In genomic region chr14:35532783-35533356, GRCh38 we compare ENCODE assay signal across 9 cellular contexts. TPM values are rescaled to one million over a fixed set of nuclear protein-coding genes. Genes with fewer than 3 reads are reported as not detected.
DNase-seq lines count a peak whose midpoint lies in the region; ATAC-seq and TF ChIP-seq lines count a peak whose summit lies in the region.
"Had no signal": no experiment of that assay in that cellular context is flagged by ENCODE, and none has a peak within 500 bp of the region (broad histone marks: within the 10 kb centered on the region; RNA-seq: fewer than 3 reads in every experiment).

No MANE protein-coding gene starts in this region.

- no peaks in the 10 kb centered on the region for H3K36me3 ChIP-seq in Peyer's patch

- H3K27ac Mint-ChIP-seq in activated CD4-positive, alpha-beta T cell treated with anti-CD3 and anti-CD28 coated beads for 36 hours = no peak overlapping the region
- no peak overlapping the region for H3K27ac Mint-ChIP-seq in stimulated activated effector memory CD8-positive, alpha-beta T cell treated with anti-CD3 and anti-CD28 coated beads, Interleukin-12 subunit alpha, Interleukin-12 subunit beta, amount 100 ng/mL, for 72 hours

- no peak for TF ChIP-seq CTCF in Peyer's patch (IDR thresholded peaks at IDR 0.05)
- TF ChIP-seq CTCF in fibroblast of mammary gland (conservative IDR thresholded peaks at IDR 0.05; ENCODE audit: control insufficient read depth, insufficient read depth, low read depth, low read length) = no peak

- H3K27ac ChIP-seq in Peyer's patch = no peak overlapping the region

- no peaks in the 10 kb centered on the region for H3K9me3 Mint-ChIP-seq in activated CD4-positive, alpha-beta T cell treated with anti-CD3 and anti-CD28 coated beads for 36 hours (ENCODE audit: low read depth)
- H3K9me3 Mint-ChIP-seq in stimulated activated effector memory CD8-positive, alpha-beta T cell treated with anti-CD3 and anti-CD28 coated beads, Interleukin-12 subunit alpha, Interleukin-12 subunit beta, amount 100 ng/mL, for 72 hours = no peaks in the 10 kb centered on the region

- H3K4me3 Mint-ChIP-seq in activated CD4-positive, alpha-beta T cell treated with anti-CD3 and anti-CD28 coated beads for 36 hours = peak overlapping the region; percentile 69
- peak overlapping the region; percentile 65 for H3K4me3 Mint-ChIP-seq in stimulated activated effector memory CD8-positive, alpha-beta T cell treated with anti-CD3 and anti-CD28 coated beads, Interleukin-12 subunit alpha, Interleukin-12 subunit beta, amount 100 ng/mL, for 72 hours

- DNase-seq in activated CD4-positive, alpha-beta T cell treated with anti-CD3 and anti-CD28 coated beads for 36 hours = no peak
- no peak for DNase-seq in activated CD4-positive, alpha-beta T cell treated with anti-CD3 and anti-CD28 coated beads for 1 hour
- DNase-seq in Peyer's patch (no peak), fibroblast of mammary gland (ENCODE audit: low read depth) (no peak), NCI-H82 treated with DMSO at 0.1 percent for 48 hours (lab: John Stamatoyannopoulos, UW; ENCODE audit: unreplicated experiment) (no peak), MV-4-11 (lab: John Stamatoyannopoulos, UW) (no peak), NCI-H748 (lab: John Stamatoyannopoulos, UW; ENCODE audit: unreplicated experiment) (no peak)
- no peak for DNase-seq in stimulated activated effector memory CD8-positive, alpha-beta T cell treated with anti-CD3 and anti-CD28 coated beads, Interleukin-12 subunit alpha, Interleukin-12 subunit beta, amount 100 ng/mL, for 72 hours (ENCODE audit: low spot score in 2 of 2)

- H3K4me1 ChIP-seq in Peyer's patch = peaks cover 0 to 30% (median 22%) of the 10 kb centered on the region in 4 donors

- POLR2A ChIA-PET in activated CD4-positive, alpha-beta T cell treated with anti-CD3 and anti-CD28 coated beads for 36 hours (lab: Charles Lee) = no interaction called here

- CTCF ChIA-PET in activated CD4-positive, alpha-beta T cell treated with anti-CD3 and anti-CD28 coated beads for 36 hours (lab: Charles Lee) = no interaction called here

- peak; percentile 12 for ATAC-seq in activated CD4-positive, alpha-beta T cell treated with anti-CD3 and anti-CD28 coated beads for 36 hours
- ATAC-seq in stimulated activated effector memory CD8-positive, alpha-beta T cell treated with anti-CD3 and anti-CD28 coated beads, Interleukin-12 subunit alpha, Interleukin-12 subunit beta, amount 100 ng/mL, for 72 hours = peak; percentile 4

- no peaks in the 10 kb centered on the region for H3K9me3 ChIP-seq in Peyer's patch

- peaks cover 0 to 26% of the 10 kb centered on the region in 2 donors for H3K27me3 ChIP-seq in Peyer's patch

- no peak for TF ChIP-seq POLR2A in Peyer's patch (IDR thresholded peaks at IDR 0.05)

- H3K27me3 Mint-ChIP-seq in activated CD4-positive, alpha-beta T cell treated with anti-CD3 and anti-CD28 coated beads for 36 hours = peaks cover 48% of the 10 kb centered on the region

- peaks cover under 1% of the 10 kb centered on the region for H3K36me3 Mint-ChIP-seq in activated CD4-positive, alpha-beta T cell treated with anti-CD3 and anti-CD28 coated beads for 36 hours (ENCODE audit: low read depth)
- H3K36me3 Mint-ChIP-seq in stimulated activated effector memory CD8-positive, alpha-beta T cell treated with anti-CD3 and anti-CD28 coated beads, Interleukin-12 subunit alpha, Interleukin-12 subunit beta, amount 100 ng/mL, for 72 hours = peaks cover 5% of the 10 kb centered on the region

- peaks cover 15% of the 10 kb centered on the region for H3K4me1 Mint-ChIP-seq in activated CD4-positive, alpha-beta T cell treated with anti-CD3 and anti-CD28 coated beads for 36 hours
- H3K4me1 Mint-ChIP-seq in stimulated activated effector memory CD8-positive, alpha-beta T cell treated with anti-CD3 and anti-CD28 coated beads, Interleukin-12 subunit alpha, Interleukin-12 subunit beta, amount 100 ng/mL, for 72 hours = peaks cover 10% of the 10 kb centered on the region

- intact Hi-C loops in activated CD4-positive, alpha-beta T cell treated with anti-CD3 and anti-CD28 coated beads for 36 hours (cut with DNase I, micrococcal nuclease) = loop anchor here in 1 of 2 experiments (5.0 kb wide), 3 partner anchors 96 to 294 kb away; partner anchors contain the start of gene BRMS1L

- H3K4me3 ChIP-seq in Peyer's patch (peak overlapping the region; percentile 32 to 64 (median 56)), fibroblast of mammary gland (ENCODE audit: control insufficient read depth, low read depth, low read length) (peak overlapping the region; percentile 50)

RNA-seq across cellular contexts. Expression of gene INSM2, which starts 1.1 kb away (rescaled TPM):
- total RNA-seq in activated CD4-positive, alpha-beta T cell treated with anti-CD3 and anti-CD28 coated beads for 36 hours = not detected
- not detected for total RNA-seq in Peyer's patch
- total RNA-seq: T-helper 2 cell treated with Interferon-gamma antibody and Interleukin-4, amounts not matched to agents 100 ng/mL and 5 ng/mL, for 36 hours had no signal
